ENCODE assay signal across 8 cellular contexts in genomic region chr16:15219679-15220611, GRCh38.
A peak's percentile ranks its signal among the peaks of the same experiment; 100 is the strongest.
DNase-seq lines count a peak whose midpoint lies in the region; ATAC-seq and TF ChIP-seq lines count a peak whose summit lies in the region.
"Not testable (repeated sequence)": the region's sequence is repeated elsewhere in the genome, so short reads cannot be mapped to it uniquely, and the experiment has no call there.

No MANE protein-coding gene starts in this region.

- H3K4me3 ChIP-seq in hepatocyte, neural progenitor cell, tibial nerve: not testable (repeated sequence)

- H3K27ac ChIP-seq in hepatocyte, neural progenitor cell, tibial nerve: not testable (repeated sequence)

- not testable (repeated sequence) for H3K9me2 ChIP-seq in hepatocyte (replicated peaks; ENCODE audit: insufficient read depth)

- DNase-seq in EL (peak; percentile 2), NOMO-1 (lab: John Stamatoyannopoulos, UW; ENCODE audit: unreplicated experiment in 2 of 2) (peak; percentile 9 to 13), dermis blood vessel endothelial cell (peak; percentile 3), hepatocyte (ENCODE audit: low spot score) (peak; percentile 10), neural progenitor cell (ENCODE audit: low spot score) (peak; percentile 30)
- DNase-seq in activated CD8-positive, alpha-beta memory T cell treated with anti-CD3 and anti-CD28 coated beads, Interleukin-2, amount 10 ng/mL, durations not matched to agents 7 days and 5 days; tibial nerve (ENCODE audit: low spot score in 2 of 2): not testable (repeated sequence)

- CTCF ChIA-PET in activated CD8-positive, alpha-beta memory T cell treated with anti-CD3 and anti-CD28 coated beads, Interleukin-2, amount 10 ng/mL, durations not matched to agents 7 days and 5 days (lab: Charles Lee): not testable (repeated sequence)

- H3K36me3 Mint-ChIP-seq in activated CD8-positive, alpha-beta memory T cell treated with anti-CD3 and anti-CD28 coated beads, Interleukin-2, amount 10 ng/mL, durations not matched to agents 7 days and 5 days; neural progenitor cell: not testable (repeated sequence)

- H3F3A ChIP-seq in neural progenitor cell (ENCODE audit: low read depth): not testable (repeated sequence)

- not testable (repeated sequence) for H3K9ac ChIP-seq in neural progenitor cell

- not testable (repeated sequence) for TF ChIP-seq EP300 in tibial nerve (IDR thresholded peaks at IDR 0.05)

- H3K4me3 Mint-ChIP-seq in activated CD8-positive, alpha-beta memory T cell treated with anti-CD3 and anti-CD28 coated beads, Interleukin-2, amount 10 ng/mL, durations not matched to agents 7 days and 5 days; neural progenitor cell: not testable (repeated sequence)

- H3K4me1 ChIP-seq in hepatocyte (ENCODE audit: insufficient read depth); neural progenitor cell; tibial nerve: not testable (repeated sequence)

- not testable (repeated sequence) for TF ChIP-seq POLR2A in tibial nerve (IDR thresholded peaks at IDR 0.05)

- H3K9me3 Mint-ChIP-seq in activated CD8-positive, alpha-beta memory T cell treated with anti-CD3 and anti-CD28 coated beads, Interleukin-2, amount 10 ng/mL, durations not matched to agents 7 days and 5 days (ENCODE audit: low read depth); neural progenitor cell: not testable (repeated sequence)

- H3K4me1 Mint-ChIP-seq in activated CD8-positive, alpha-beta memory T cell treated with anti-CD3 and anti-CD28 coated beads, Interleukin-2, amount 10 ng/mL, durations not matched to agents 7 days and 5 days; neural progenitor cell: not testable (repeated sequence)

- H3K27me3 Mint-ChIP-seq in activated CD8-positive, alpha-beta memory T cell treated with anti-CD3 and anti-CD28 coated beads, Interleukin-2, amount 10 ng/mL, durations not matched to agents 7 days and 5 days; neural progenitor cell (ENCODE audit: insufficient read depth, low read depth): not testable (repeated sequence)

- H3K36me3 ChIP-seq in hepatocyte (replicated peaks; ENCODE audit: insufficient read depth, low read depth); neural progenitor cell; tibial nerve: not testable (repeated sequence)

- 23% methylated on average over 9 of the region's 19 CpGs for WGBS in hepatocyte (ENCODE audit: low lambda C conversion rate, missing lambda C conversion rate)
- 24 to 37% methylated on average over 8 to 10 of the region's 19 CpGs for WGBS in tibial nerve, 2 donors

- H3K27me3 ChIP-seq in hepatocyte, neural progenitor cell, tibial nerve: not testable (repeated sequence)

- not testable (repeated sequence) for H3K9me3 ChIP-seq in hepatocyte (ENCODE audit: low read depth); neural progenitor cell (ENCODE audit: low read depth); tibial nerve

- peak; percentile 55 for ATAC-seq in HG03571 (IDR thresholded peaks at IDR 0.05; ENCODE audit: unreplicated experiment)
- peak; percentile 78 for ATAC-seq in activated CD8-positive, alpha-beta memory T cell treated with anti-CD3 and anti-CD28 coated beads, Interleukin-2, amount 10 ng/mL, durations not matched to agents 7 days and 5 days

- H4K20me1 ChIP-seq in hepatocyte (ENCODE audit: insufficient read depth, poor library complexity, severe bottlenecking); neural progenitor cell (ENCODE audit: low read depth): not testable (repeated sequence)

- H3K4me2 ChIP-seq in hepatocyte, neural progenitor cell: not testable (repeated sequence)

- not testable (repeated sequence) for H3K27ac Mint-ChIP-seq in activated CD8-positive, alpha-beta memory T cell treated with anti-CD3 and anti-CD28 coated beads, Interleukin-2, amount 10 ng/mL, durations not matched to agents 7 days and 5 days; neural progenitor cell

- H2AFZ ChIP-seq in hepatocyte; neural progenitor cell (replicated peaks): not testable (repeated sequence)

- not testable (repeated sequence) for H3K79me2 ChIP-seq in hepatocyte; neural progenitor cell (ENCODE audit: low read depth)

- TF ChIP-seq CTCF in hepatocyte (IDR thresholded peaks at IDR 0.05; ENCODE audit: poor library complexity): peak; percentile 68
- peak; percentile 68 for TF ChIP-seq CTCF in neural progenitor cell (IDR thresholded peaks at IDR 0.05)
- peak; percentile 44 to 85 (median 72) for TF ChIP-seq CTCF in tibial nerve (IDR thresholded peaks at IDR 0.05)
